ENCODE assay signal across 20 cellular contexts in genomic region chr13:50514249-50514648, GRCh38.
DNase-seq lines count a peak whose midpoint lies in the region; ATAC-seq and TF ChIP-seq lines count a peak whose summit lies in the region.
"Had no signal": no experiment of that assay in that cellular context is flagged by ENCODE, and none has a peak within 500 bp of the region (broad histone marks: within the 10 kb centered on the region; RNA-seq: fewer than 3 reads in every experiment).

No MANE protein-coding gene starts in this region.

- H3K4me1 Mint-ChIP-seq in nephron progenitor cell, result peaks cover 34% of the 10 kb centered on the region

- no peaks in the 10 kb centered on the region for H4K20me1 ChIP-seq in DOHH2 (ENCODE audit: control insufficient read depth, insufficient read depth, low read depth, low read length)
- H4K20me1 ChIP-seq in OCI-LY1 (ENCODE audit: insufficient read depth, low read length), result no peaks in the 10 kb centered on the region

- H3K4me1 ChIP-seq in DOHH2 (ENCODE audit: control insufficient read depth, low read length) (peaks cover 96% of the 10 kb centered on the region), OCI-LY1 (ENCODE audit: insufficient read depth, low read length, severe bottlenecking) (peaks cover 92% of the 10 kb centered on the region)

- peaks cover 5% of the 10 kb centered on the region for H3K36me3 Mint-ChIP-seq in nephron progenitor cell (ENCODE audit: low read depth)
- H3K36me3 Mint-ChIP-seq: CD4-positive, CD25-positive, alpha-beta regulatory T cell; T-cell had no signal

- peak overlapping the region; percentile 87 for H3K9ac ChIP-seq in OCI-LY1 (ENCODE audit: low read length)
- H3K9ac ChIP-seq: SK-N-SH had no signal

- no peaks in the 10 kb centered on the region for H3K9me2 ChIP-seq in DOHH2 (replicated peaks; ENCODE audit: control insufficient read depth, low read length)
- H3K9me2 ChIP-seq in OCI-LY1 (ENCODE audit: low read depth, low read length), result no peaks in the 10 kb centered on the region
- H3K9me2 ChIP-seq: SK-N-SH had no signal

- TF ChIP-seq CTCF in DOHH2 (IDR thresholded peaks at IDR 0.05; ENCODE audit: low read depth, low read length, poor library complexity, severe bottlenecking) (no peak), OCI-LY1 (IDR thresholded peaks at IDR 0.05; ENCODE audit: low read length) (no peak), nephron progenitor cell (IDR thresholded peaks at IDR 0.05) (no peak)

- peak overlapping the region; percentile 98 for H3K4me2 ChIP-seq in DOHH2 (ENCODE audit: low read length)
- H3K4me2 ChIP-seq in OCI-LY1 (ENCODE audit: low read length), result no peak overlapping the region
- H3K4me2 ChIP-seq: SK-N-SH had no signal

- H2AFZ ChIP-seq in OCI-LY1 (ENCODE audit: low read length), result no peak overlapping the region

- H3K27ac ChIP-seq in DOHH2 (ENCODE audit: low read depth, low read length) (peak overlapping the region; percentile 96), OCI-LY1 (ENCODE audit: low read depth, low read length, poor library complexity, severe bottlenecking) (peak overlapping the region; percentile 99)

- peaks cover 36% of the 10 kb centered on the region for H3K36me3 ChIP-seq in DOHH2 (ENCODE audit: control insufficient read depth, low read length)
- H3K36me3 ChIP-seq in OCI-LY1 (ENCODE audit: insufficient read depth, low read length), result no peaks in the 10 kb centered on the region

- H3F3A ChIP-seq in DOHH2 (ENCODE audit: control insufficient read depth, insufficient read depth), result peaks cover 29% of the 10 kb centered on the region
- H3F3A ChIP-seq in OCI-LY1 (ENCODE audit: insufficient read depth, low read length), result peaks cover 7% of the 10 kb centered on the region; the same call in 1 of the 2 replicates

- peak overlapping the region; percentile 83 for H3K4me3 ChIP-seq in DOHH2 (ENCODE audit: low read length)
- H3K4me3 ChIP-seq in OCI-LY1 (ENCODE audit: low read depth, low read length, poor library complexity, severe bottlenecking), result no peak overlapping the region

- H3K27me3 ChIP-seq in DOHH2 (ENCODE audit: control insufficient read depth, low read length) (no peaks in the 10 kb centered on the region), OCI-LY1 (ENCODE audit: insufficient read depth, low read length) (no peaks in the 10 kb centered on the region)

- no peak for DNase-seq in nephron progenitor cell
- DNase-seq: AML-193; CD4-positive, CD25-positive, alpha-beta regulatory T cell; COR-L47; DMS153; EL; GOT3; Kasumi-1; NCI-H1694; OCI-M1; SHP77 treated with DMSO at 0.1 percent for 48 hours; SK-N-SH; T-cell had no signal

- peak overlapping the region; percentile 70 for H3K27ac Mint-ChIP-seq in nephron progenitor cell
- H3K27ac Mint-ChIP-seq: CD4-positive, CD25-positive, alpha-beta regulatory T cell; T-cell had no signal

- H3K27me3 Mint-ChIP-seq in nephron progenitor cell (ENCODE audit: low read depth, poor library complexity), result no peaks in the 10 kb centered on the region
- H3K27me3 Mint-ChIP-seq: CD4-positive, CD25-positive, alpha-beta regulatory T cell; T-cell had no signal

- no peaks in the 10 kb centered on the region for H3K9me3 Mint-ChIP-seq in nephron progenitor cell
- H3K9me3 Mint-ChIP-seq: CD4-positive, CD25-positive, alpha-beta regulatory T cell; T-cell had no signal

- no peaks in the 10 kb centered on the region for H3K79me2 ChIP-seq in DOHH2 (ENCODE audit: control insufficient read depth, low read length)
- no peaks in the 10 kb centered on the region for H3K79me2 ChIP-seq in OCI-LY1 (ENCODE audit: insufficient read depth, low read length)

- H3K4me3 Mint-ChIP-seq in nephron progenitor cell, result no peak overlapping the region
- H3K4me3 Mint-ChIP-seq: CD4-positive, CD25-positive, alpha-beta regulatory T cell; T-cell had no signal

- ATAC-seq in HG02642 (IDR thresholded peaks at IDR 0.05; ENCODE audit: poor library complexity, unreplicated experiment) (no peak), HG03108 (IDR thresholded peaks at IDR 0.05; ENCODE audit: unreplicated experiment) (no peak), GM19035 (IDR thresholded peaks at IDR 0.05; ENCODE audit: unreplicated experiment) (no peak), HG03196 (IDR thresholded peaks at IDR 0.05; ENCODE audit: unreplicated experiment) (no peak)
- ATAC-seq: HCT116, T-cell had no signal

- H3K9me3 ChIP-seq in DOHH2 (ENCODE audit: control insufficient read depth, insufficient read depth, low read length) (peaks cover 9% of the 10 kb centered on the region; the same call in 1 of the 2 replicates), OCI-LY1 (ENCODE audit: low read length) (no peaks in the 10 kb centered on the region)
- H3K9me3 ChIP-seq: SK-N-SH had no signal
